Comparison of ENCODE assay signal across 21 cellular contexts in the genomic region with DNA sequence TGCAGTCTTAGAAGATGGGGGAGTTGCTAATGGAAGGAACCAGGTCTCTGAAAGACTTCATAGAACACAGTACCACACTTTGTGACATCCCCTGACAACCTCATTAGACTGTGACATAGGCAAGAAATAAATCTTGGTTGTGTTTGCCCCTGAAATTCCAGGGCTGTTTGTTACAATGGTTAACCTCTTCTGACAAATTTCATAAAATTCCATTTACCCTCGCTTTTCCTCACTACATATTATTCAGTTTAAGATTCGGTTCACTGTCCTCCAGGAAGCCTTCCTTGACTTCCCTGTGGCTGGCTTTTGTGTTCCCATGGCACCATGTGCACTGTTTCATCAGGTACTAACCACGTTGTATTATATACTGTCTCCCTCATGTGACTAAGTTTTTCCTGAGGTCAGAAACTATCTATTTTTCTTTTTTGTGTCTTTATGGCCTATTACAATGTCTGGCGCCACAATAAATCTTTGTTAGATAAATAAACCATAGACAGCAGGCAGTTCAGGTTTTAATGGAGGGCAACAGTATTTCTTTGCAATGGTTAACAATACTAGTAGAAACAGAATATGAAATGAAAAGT. TPM values are rescaled to one million over a fixed set of nuclear protein-coding genes. Genes with fewer than 3 reads are reported as not detected.
DNase-seq lines count a peak whose midpoint lies in the region; ATAC-seq, FAIRE-seq and TF ChIP-seq lines count a peak whose summit lies in the region.
"Had no signal": no experiment of that assay in that cellular context is flagged by ENCODE, and none has a peak within 500 bp of the region (broad histone marks: within the 10 kb centered on the region; RNA-seq: fewer than 3 reads in every experiment).

No MANE protein-coding gene starts in this region.

- H3K27me3 ChIP-seq in GM12878 (replicated peaks in 1 of 2; ENCODE audit: control insufficient read depth in 2 of 2, insufficient read depth in 2 of 2, low read length in 1 of 2): no peaks in the 10 kb centered on the region
- H3K27me3 ChIP-seq in foreskin keratinocyte: no peaks in the 10 kb centered on the region
- no peaks in the 10 kb centered on the region for H3K27me3 ChIP-seq in MG63
- H3K27me3 ChIP-seq in heart left ventricle: peaks cover 0 to 11% (median 0%) of the 10 kb centered on the region in 9 donors

- peak overlapping the region; percentile 18; the same call in 1 of the 2 replicates for H3K27ac ChIP-seq in GM12878 (ENCODE audit: control insufficient read depth, insufficient read depth)
- H3K27ac ChIP-seq in foreskin keratinocyte: peak overlapping the region; percentile 96
- H3K27ac ChIP-seq in heart left ventricle: no peak overlapping the region

- TF ChIP-seq CTCF in GM12878 (IDR thresholded peaks at IDR 0.05 in 2 of 3, conservative IDR thresholded peaks at IDR 0.05 in 1 of 3; ENCODE audit: control insufficient read depth in 2 of 3, extremely low read depth in 1 of 3, insufficient read depth in 1 of 3, low read depth in 3 of 3, low read length in 3 of 3) (no peak), foreskin keratinocyte (conservative IDR thresholded peaks at IDR 0.05) (no peak), heart left ventricle (IDR thresholded peaks at IDR 0.05) (no peak)

- intact Hi-C loops in GM12878 (cut with micrococcal nuclease; ENCODE audit: unreplicated experiment): no loop called here
- intact Hi-C loops in heart left ventricle (cut with DNase I): no loop called here

- no peaks in the 10 kb centered on the region for H3K4me1 Mint-ChIP-seq in activated naive CD8-positive, alpha-beta T cell treated with anti-CD3 and anti-CD28 coated beads for 36 hours

- H3K4me3 Mint-ChIP-seq in activated naive CD8-positive, alpha-beta T cell treated with anti-CD3 and anti-CD28 coated beads for 36 hours: no peak overlapping the region

- TF ChIP-seq EP300 in GM12878 (IDR thresholded peaks at IDR 0.05; ENCODE audit: borderline replicate concordance in 1 of 2, control insufficient read depth in 1 of 2, low read depth in 2 of 2, low read length in 2 of 2): no peak

- H3K4me3 ChIP-seq in GM12878: no peak overlapping the region
- no peak overlapping the region for H3K4me3 ChIP-seq in MG63
- H3K4me3 ChIP-seq in heart left ventricle: no peak overlapping the region

- RAD21 ChIA-PET in GM12878 (lab: Charles Lee; ENCODE audit: unreplicated experiment): interaction anchor here (1.0 to 3.8 kb wide), 12 partner anchors 10 to 319 kb away, joined by 3 to 47 read pairs (median 6); no protein-coding TSS in a partner anchor

- CTCF ChIA-PET in HEK293T (lab: Yijun Ruan, JAX): no interaction called here
- CTCF ChIA-PET in GM12878 (lab: Yijun Ruan, JAX): interaction anchor here (0.5 to 3.2 kb wide), 10 partner anchors 11 to 532 kb away, joined by 3 to 33 read pairs (median 6); no protein-coding TSS in a partner anchor

- H3K36me3 Mint-ChIP-seq in activated naive CD8-positive, alpha-beta T cell treated with anti-CD3 and anti-CD28 coated beads for 36 hours: no peaks in the 10 kb centered on the region

- ATAC-seq in GM12878 (no peak), foreskin keratinocyte (no peak), heart left ventricle (no peak)
- ATAC-seq: Panc1 had no signal

- no peaks in the 10 kb centered on the region for H3K36me3 ChIP-seq in GM12878 (ENCODE audit: control insufficient read depth in 2 of 2, insufficient read depth in 2 of 2, low read length in 1 of 2)
- H3K36me3 ChIP-seq in MG63: no peaks in the 10 kb centered on the region
- no peaks in the 10 kb centered on the region for H3K36me3 ChIP-seq in heart left ventricle

- no peaks in the 10 kb centered on the region for H4K20me1 ChIP-seq in GM12878 (ENCODE audit: control insufficient read depth, insufficient read depth)

- SMC1A ChIA-PET in GM12878 (lab: Charles Lee; ENCODE audit: uncharacterized antibody, unreplicated experiment): interaction anchor here (0.9 to 5.2 kb wide), 13 partner anchors 9 to 319 kb away, joined by 3 to 56 read pairs (median 4); no protein-coding TSS in a partner anchor

- TF ChIP-seq POLR2A in GM12878 (IDR thresholded peaks at IDR 0.05; ENCODE audit: low read depth, low read length): no peak
- TF ChIP-seq POLR2A in heart left ventricle (IDR thresholded peaks at IDR 0.05): no peak

- no peaks in the 10 kb centered on the region for H3K9me3 Mint-ChIP-seq in activated naive CD8-positive, alpha-beta T cell treated with anti-CD3 and anti-CD28 coated beads for 36 hours

- H3K4me1 ChIP-seq in GM12878 (ENCODE audit: control insufficient read depth, insufficient read depth, low read length) (peaks cover 18% of the 10 kb centered on the region), foreskin keratinocyte (peaks cover 22% of the 10 kb centered on the region), heart left ventricle (no peaks in the 10 kb centered on the region)

- BruUV-seq in GM12878 (replicated peaks; lab: Mats Ljungman, UMichigan): no TSS peak

- H3K9ac ChIP-seq in GM12878 (ENCODE audit: control insufficient read depth, insufficient read depth, low read length): no peak overlapping the region

- 3% methylated on average over 4 of the region's 4 CpGs for WGBS in GM12878 (ENCODE audit: insufficient coverage, insufficient replicate concordance, low lambda C conversion rate, missing lambda C conversion rate)
- WGBS in heart left ventricle, 4 donors: 80 to 97% (median 88%) methylated on average over 4 of the region's 4 CpGs

- in situ Hi-C loops in GM12878 (cut with MboI): no loop called here

- no peak for TF ChIP-seq RAD21 in GM12878 (IDR thresholded peaks at IDR 0.05; ENCODE audit: insufficient read depth, low read depth, low read length)

- H3K4me2 ChIP-seq in GM12878 (ENCODE audit: control insufficient read depth, insufficient read depth): no peak overlapping the region

- H3K79me2 ChIP-seq in GM12878 (ENCODE audit: control insufficient read depth, insufficient read depth, low read length): no peaks in the 10 kb centered on the region

- H3K9me3 ChIP-seq in GM12878 (replicated peaks; ENCODE audit: control insufficient read depth, insufficient read depth, low read length) (no peaks in the 10 kb centered on the region), MG63 (no peaks in the 10 kb centered on the region), heart left ventricle (no peaks in the 10 kb centered on the region)

- POLR2A ChIA-PET in HEK293T (lab: Yijun Ruan, JAX): no interaction called here
- POLR2A ChIA-PET in GM12878 (lab: Charles Lee): interaction anchor here (1.1 to 3.2 kb wide), 2 partner anchors 11 to 208 kb away, joined by 3 to 21 read pairs; no protein-coding TSS in a partner anchor

- H2AFZ ChIP-seq in GM12878 (ENCODE audit: control insufficient read depth, low read depth, low read length): no peak overlapping the region

- DNase-seq in A172 (ENCODE audit: low spot score) (peak; percentile 16), HEK293T (ENCODE audit: extremely low spot score) (peak; percentile 19), GM12878 (ENCODE audit: low read depth, low spot score) (no peak), foreskin keratinocyte (no peak), DMS114 treated with DMSO at 0.1 percent for 48 hours (lab: John Stamatoyannopoulos, UW; ENCODE audit: unreplicated experiment) (no peak), MG63 (no peak), heart left ventricle (no peak)
- no peak for DNase-seq in activated naive CD8-positive, alpha-beta T cell treated with anti-CD3 and anti-CD28 coated beads for 36 hours
- DNase-seq: C1 segment of cervical spinal cord, DMS153, EL, MV-4-11, NCI-H146, NCI-H2107, NCI-H226, NCI-H526 treated with DMSO at 0.1 percent for 48 hours, Right ventricle myocardium superior had no signal

- H3K27ac Mint-ChIP-seq in activated naive CD8-positive, alpha-beta T cell treated with anti-CD3 and anti-CD28 coated beads for 36 hours: no peak overlapping the region

- no peaks in the 10 kb centered on the region for H3K27me3 Mint-ChIP-seq in activated naive CD8-positive, alpha-beta T cell treated with anti-CD3 and anti-CD28 coated beads for 36 hours

- no peak for FAIRE-seq in GM12878 (lab: Jason Lieb, UNC)
- FAIRE-seq: A204.1, H54 had no signal

TF ChIP-seq in HEK293T, 16 proteins besides CTCF, POLR2A, EP300 and RAD21 (continues in another document):
- TF ChIP-seq ELF4 (IDR thresholded peaks at IDR 0.05): no peak
- TF ChIP-seq LEF1 (IDR thresholded peaks at IDR 0.05; ENCODE audit: borderline replicate concordance): no peak
- no peak for TF ChIP-seq BHLHE40 (IDR thresholded peaks at IDR 0.05; ENCODE audit: borderline replicate concordance)
- no peak for TF ChIP-seq ZNF384 (IDR thresholded peaks at IDR 0.05)
- TF ChIP-seq CTBP1 (IDR thresholded peaks at IDR 0.05; ENCODE audit: borderline replicate concordance): peak; percentile 77; the same call in 1 of the 2 replicates

TF ChIP-seq in GM12878, 131 proteins besides CTCF, POLR2A, EP300 and RAD21 (continues in another document):
- TF ChIP-seq EZH2 (IDR thresholded peaks at IDR 0.05; ENCODE audit: borderline replicate concordance, control insufficient read depth, low read depth, low read length): no peak

RNA-seq across cellular contexts. Expression of a gene that starts 54.2 kb away (rescaled TPM):
- total RNA-seq in A172 (2014; rRNA removed; shearing (Covaris generic)): not detected in 2 replicates
- not detected in 2 replicates for total RNA-seq in GM12878 (2013; cell fraction: nucleolus; rRNA removed)
- total RNA-seq in GM12878 (2014; rRNA removed) (not detected in 2 replicates), GM12878 (2014; rRNA removed; fragmentation: Illumina TruSeq; extraction: Trizol) (not detected in 2 replicates), GM12878 (2021) (not detected in 2 replicates), foreskin keratinocyte (not detected in 2 replicates), heart left ventricle (not detected)
- not detected for polyA plus RNA-seq in GM12878 (2011; ENCODE audit: low read depth)
- polyA plus RNA-seq in GM12878 (2011; rRNA removed) (not detected in 2 replicates), GM12878 (2014; fragmentation: Illumina TruSeq; extraction: Trizol) (not detected in 2 replicates), GM12878 (2014; fragmentation: Nextera tagmentation; extraction: Ambion mirVana) (not detected), GM12878 (2014; rRNA removed) (not detected in 2 replicates), GM12878 (2016; fragmentation: Nextera tagmentation; extraction: Ambion mirVana) (not detected), foreskin keratinocyte (not detected in 2 replicates), heart left ventricle (not detected)
- polyA plus RNA-seq in GM12878 (2011; cell fraction: cytosol; rRNA removed): not detected in 2 replicates
- polyA plus RNA-seq in GM12878 (2011; cell fraction: nucleus; rRNA removed): not detected in 2 replicates
- polyA plus RNA-seq in GM12878 (2012): not detected in 2 replicates
- polyA minus RNA-seq in GM12878 (2011; rRNA and poly(A)+ RNA removed): not detected in 2 replicates
- not detected in 2 replicates for polyA minus RNA-seq in GM12878 (2011; cell fraction: cytosol; rRNA and poly(A)+ RNA removed)
- not detected in 2 replicates for polyA minus RNA-seq in GM12878 (2011; cell fraction: nucleus; rRNA and poly(A)+ RNA removed)
- not detected for total RNA-seq in activated naive CD8-positive, alpha-beta T cell treated with anti-CD3 and anti-CD28 coated beads for 36 hours
- total RNA-seq in MG63 (2014; rRNA removed; shearing (Covaris generic); ENCODE audit: low replicate concordance): not detected in 2 replicates
- total RNA-seq: LHCN-M2, Right ventricle myocardium superior had no signal

Comparison
In these comparisons a context has a peak if more than half of its experiments do, and no peak if none do; other contexts are left out.
1. DNase-seq: peak in A172 (single experiment) and HEK293T (single experiment); none in GM12878 (single experiment), foreskin keratinocyte (0 of 2), activated naive CD8-positive, alpha-beta T cell treated with anti-CD3 and anti-CD28 coated beads for 36 hours (single experiment), DMS114 treated with DMSO at 0.1 percent for 48 hours (single experiment), MG63 (single experiment) and heart left ventricle (0 of 5).
2. H3K27ac ChIP-seq: peak in GM12878 (single experiment) and foreskin keratinocyte (single experiment); none in heart left ventricle (0 of 12).